14 cellular contexts compared by ENCODE assay signal in genomic region chr6:135227758-135228157, GRCh38. TPM values are rescaled to one million over a fixed set of nuclear protein-coding genes. Genes with fewer than 3 reads are reported as not detected.
DNase-seq lines count a peak whose midpoint lies in the region; ATAC-seq and TF ChIP-seq lines count a peak whose summit lies in the region.
"Had no signal": no experiment of that assay in that cellular context is flagged by ENCODE, and none has a peak within 500 bp of the region (broad histone marks: within the 10 kb centered on the region; RNA-seq: fewer than 3 reads in every experiment).

No MANE protein-coding gene starts in this region.

- BruUV-seq in PC-3 (replicated peaks; lab: Mats Ljungman, UMichigan) = no TSS peak

- no peak overlapping the region for H3K9ac ChIP-seq in KMS-11
- H3K9ac ChIP-seq in PC-3 (ENCODE audit: low read length) = no peak overlapping the region

- no peak for ATAC-seq in GM23338
- no peak for ATAC-seq in PC-3
- no peak for ATAC-seq in omental fat pad (ENCODE audit: low FRiP score)
- ATAC-seq: A549 had no signal

- no peak overlapping the region for H3K4me2 ChIP-seq in GM23338
- H3K4me2 ChIP-seq in KMS-11 = peak overlapping the region; percentile 5; the same call in 1 of the 2 replicates
- no peak overlapping the region for H3K4me2 ChIP-seq in PC-3 (ENCODE audit: low read length)
- no peak overlapping the region for H3K4me2 ChIP-seq in hepatocyte
- H3K4me2 ChIP-seq: A549 had no signal

- TF ChIP-seq CTCF in GM23338 (conservative IDR thresholded peaks at IDR 0.05; ENCODE audit: low read depth in 2 of 2) (no peak), KMS-11 (conservative IDR thresholded peaks at IDR 0.05; ENCODE audit: low read depth, low read length) (no peak), PC-3 (conservative IDR thresholded peaks at IDR 0.05; ENCODE audit: low read depth, low read length) (no peak), omental fat pad (IDR thresholded peaks at IDR 0.05) (no peak), hepatocyte (IDR thresholded peaks at IDR 0.05; ENCODE audit: poor library complexity) (no peak)

- H3K36me3 ChIP-seq in GM23338 (ENCODE audit: insufficient read depth) (no peaks in the 10 kb centered on the region), KMS-11 (ENCODE audit: insufficient read depth) (no peaks in the 10 kb centered on the region), PC-3 (ENCODE audit: low read depth, low read length) (no peaks in the 10 kb centered on the region), hepatocyte (replicated peaks; ENCODE audit: insufficient read depth, low read depth) (no peaks in the 10 kb centered on the region)
- H3K36me3 ChIP-seq: BE2C, HAP-1 had no signal

- H3K9me2 ChIP-seq in GM23338 (ENCODE audit: insufficient read depth) = no peaks in the 10 kb centered on the region
- H3K9me2 ChIP-seq in PC-3 (replicated peaks; ENCODE audit: low read length) = no peaks in the 10 kb centered on the region
- no peaks in the 10 kb centered on the region for H3K9me2 ChIP-seq in hepatocyte (replicated peaks; ENCODE audit: insufficient read depth)

- H3K4me1 ChIP-seq in GM23338 (ENCODE audit: insufficient read depth) = no peaks in the 10 kb centered on the region; the same call in 1 of the 2 replicates
- peaks cover 97% of the 10 kb centered on the region for H3K4me1 ChIP-seq in KMS-11 (ENCODE audit: low read depth, poor library complexity, severe bottlenecking)
- peaks cover 3% of the 10 kb centered on the region; the same call in 1 of the 2 replicates for H3K4me1 ChIP-seq in PC-3 (ENCODE audit: insufficient read depth, low read length)
- no peaks in the 10 kb centered on the region for H3K4me1 ChIP-seq in hepatocyte (ENCODE audit: insufficient read depth)
- H3K4me1 ChIP-seq: A549, BE2C, HAP-1 had no signal

- H3K4me3 Mint-ChIP-seq in GM23338 = no peak overlapping the region
- H3K4me3 Mint-ChIP-seq: CD4-positive, alpha-beta memory T cell; HFFc6 had no signal

- H3K4me3 ChIP-seq in GM23338 (no peak overlapping the region), KMS-11 (IDR thresholded peaks at IDR 0.05; ENCODE audit: insufficient read depth, low read depth, low read length) (no peak overlapping the region), PC-3 (ENCODE audit: low read length) (no peak overlapping the region), hepatocyte (no peak overlapping the region)
- H3K4me3 ChIP-seq: A549, HAP-1 had no signal

- no peaks in the 10 kb centered on the region for H3K36me3 Mint-ChIP-seq in GM23338 (ENCODE audit: low read depth)
- H3K36me3 Mint-ChIP-seq: CD4-positive, alpha-beta memory T cell had no signal

- intact Hi-C loops in PC-3 (cut with micrococcal nuclease) = no loop called here

- H3K4me1 Mint-ChIP-seq in GM23338 = peaks cover 8% of the 10 kb centered on the region

- no peak overlapping the region for H3K27ac Mint-ChIP-seq in GM23338
- H3K27ac Mint-ChIP-seq: CD4-positive, alpha-beta memory T cell; HFFc6 had no signal

- H3F3A ChIP-seq in GM23338 (replicated peaks; ENCODE audit: low read depth) (no peaks in the 10 kb centered on the region), PC-3 (ENCODE audit: low read length, unreplicated experiment) (no peaks in the 10 kb centered on the region)

- no peaks in the 10 kb centered on the region for H3K27me3 ChIP-seq in GM23338 (ENCODE audit: insufficient read depth)
- no peaks in the 10 kb centered on the region for H3K27me3 ChIP-seq in KMS-11 (ENCODE audit: insufficient read depth, low read depth)
- H3K27me3 ChIP-seq in PC-3 (ENCODE audit: low read length) = no peaks in the 10 kb centered on the region
- no peaks in the 10 kb centered on the region for H3K27me3 ChIP-seq in hepatocyte
- H3K27me3 ChIP-seq: BE2C had no signal

- H3K9me3 ChIP-seq in PC-3 (ENCODE audit: low read length) (no peaks in the 10 kb centered on the region), hepatocyte (ENCODE audit: low read depth) (no peaks in the 10 kb centered on the region)
- H3K9me3 ChIP-seq: A549, BE2C, HAP-1 had no signal

- H3K9me3 Mint-ChIP-seq in GM23338 = no peaks in the 10 kb centered on the region
- H3K9me3 Mint-ChIP-seq: CD4-positive, alpha-beta memory T cell; HFFc6 had no signal

- H4K20me1 ChIP-seq in GM23338 (replicated peaks; ENCODE audit: insufficient read depth) = no peaks in the 10 kb centered on the region
- no peaks in the 10 kb centered on the region for H4K20me1 ChIP-seq in KMS-11 (ENCODE audit: insufficient read depth)
- H4K20me1 ChIP-seq in PC-3 (ENCODE audit: low read length) = no peaks in the 10 kb centered on the region
- no peaks in the 10 kb centered on the region for H4K20me1 ChIP-seq in hepatocyte (ENCODE audit: insufficient read depth, poor library complexity, severe bottlenecking)

- peaks cover 2% of the 10 kb centered on the region for H3K27me3 Mint-ChIP-seq in GM23338 (ENCODE audit: insufficient read depth, low read depth, poor library complexity)
- H3K27me3 Mint-ChIP-seq: CD4-positive, alpha-beta memory T cell had no signal

- WGBS in hepatocyte (ENCODE audit: low lambda C conversion rate, missing lambda C conversion rate) = 93% methylated on average over 4 of the region's 4 CpGs

- DNase-seq in GM23338 (ENCODE audit: low spot score) = no peak
- no peak for DNase-seq in PC-3
- no peak for DNase-seq in omental fat pad (ENCODE audit: low spot score)
- no peak for DNase-seq in pons (ENCODE audit: low spot score)
- no peak for DNase-seq in hepatocyte (ENCODE audit: low spot score)
- DNase-seq: BE2C; CD4-positive, alpha-beta memory T cell; DMS79; HFFc6 had no signal

- H3K27ac ChIP-seq in GM23338 (ENCODE audit: low read depth) = no peak overlapping the region
- H3K27ac ChIP-seq in KMS-11 = peak overlapping the region; percentile 79; the same call in 1 of the 2 replicates
- no peak overlapping the region for H3K27ac ChIP-seq in PC-3 (ENCODE audit: low read length)
- H3K27ac ChIP-seq in hepatocyte = no peak overlapping the region
- H3K27ac ChIP-seq: A549, C4-2B had no signal

- no peaks in the 10 kb centered on the region for H3K79me2 ChIP-seq in GM23338 (replicated peaks; ENCODE audit: insufficient read depth)
- no peaks in the 10 kb centered on the region for H3K79me2 ChIP-seq in KMS-11 (ENCODE audit: insufficient read depth, low read depth)
- no peaks in the 10 kb centered on the region for H3K79me2 ChIP-seq in PC-3 (ENCODE audit: low read length)
- H3K79me2 ChIP-seq in hepatocyte = no peaks in the 10 kb centered on the region

- POLR2A ChIA-PET in PC-3 (lab: Charles Lee; ENCODE audit: unreplicated experiment) = no interaction called here

- CTCF ChIA-PET in PC-3 (lab: Charles Lee) = no interaction called here

- H2AFZ ChIP-seq in GM23338 (peak overlapping the region; percentile 40; the same call in 1 of the 2 replicates), KMS-11 (ENCODE audit: low read depth) (no peak overlapping the region), PC-3 (ENCODE audit: low read length) (peak overlapping the region; percentile 11; the same call in 1 of the 2 replicates), hepatocyte (no peak overlapping the region)

TF ChIP-seq in GM23338, 12 proteins besides CTCF, POLR2A, EP300 and RAD21:
- no peak for TF ChIP-seq ETS1 (IDR thresholded peaks at IDR 0.05)

RNA-seq across cellular contexts. Expression of gene MYB, which starts 46.6 kb away (rescaled TPM):
- total RNA-seq in GM23338 (2014; rRNA removed; shearing (Covaris generic)) = 7.9 and 10.4 TPM in 2 replicates
- polyA plus RNA-seq in GM23338 (2016; fragmentation: Nextera tagmentation; extraction: Ambion mirVana) (3.0 and 4.2 TPM in 2 replicates), hepatocyte (0.36 and 0.56 TPM in 2 replicates)
- total RNA-seq in PC-3 (2014; rRNA removed) (1.4 and 4.4 TPM in 2 replicates), omental fat pad (under 1 TPM in 3 of 4 donors, not detected in 1; 0.50 to 0.96 (median 0.56) TPM), hepatocyte (0.17 and 0.48 TPM in 2 replicates)
- total RNA-seq: G401 had no signal

Comparison
In these comparisons a context has a peak if more than half of its experiments do, and no peak if none do; other contexts are left out.
1. H2AFZ ChIP-seq: peak in GM23338 (single experiment) and PC-3 (single experiment); none in KMS-11 (single experiment) and hepatocyte (single experiment).